ENCODE assay signal across 9 cellular contexts in the genomic region with DNA sequence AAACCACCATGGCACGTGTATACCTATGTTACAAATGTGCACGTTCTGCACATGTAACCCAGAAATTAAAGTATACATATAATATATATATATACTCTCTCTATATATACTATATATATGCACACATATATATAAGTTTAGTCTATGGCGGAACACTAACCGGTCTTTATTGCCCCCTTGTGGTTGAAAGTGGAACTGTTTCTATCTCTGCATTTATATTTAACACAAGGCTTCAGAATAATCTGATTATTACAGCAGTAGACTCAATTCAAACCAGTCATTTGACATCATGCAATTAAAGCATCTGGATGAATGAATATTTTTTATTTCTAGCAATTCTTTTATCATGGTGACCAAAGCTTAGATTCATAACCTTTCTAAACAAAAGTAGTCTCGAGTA. TPM values are rescaled to one million over a fixed set of nuclear protein-coding genes. Genes with fewer than 3 reads are reported as not detected.
A peak's percentile ranks its signal among the peaks of the same experiment; 100 is the strongest.
DNase-seq lines count a peak whose midpoint lies in the region; ATAC-seq and TF ChIP-seq lines count a peak whose summit lies in the region.
"Had no signal": no experiment of that assay in that cellular context is flagged by ENCODE, and none has a peak within 500 bp of the region (broad histone marks: within the 10 kb centered on the region; RNA-seq: fewer than 3 reads in every experiment).

No MANE protein-coding gene starts in this region.

- POLR2A ChIA-PET in activated CD4-positive, alpha-beta memory T cell treated with anti-CD3 and anti-CD28 coated beads, Interleukin-2, amount 10 ng/mL, durations not matched to agents 7 days and 5 days (lab: Charles Lee): no interaction called here

- H3K36me3 Mint-ChIP-seq in activated CD4-positive, alpha-beta memory T cell treated with anti-CD3 and anti-CD28 coated beads, Interleukin-2, amount 10 ng/mL, durations not matched to agents 7 days and 5 days (ENCODE audit: low read depth): no peaks in the 10 kb centered on the region

- TF ChIP-seq CTCF in WI38 (IDR thresholded peaks at IDR 0.05; ENCODE audit: low read depth, low read length) (peak; percentile 29; the same call in 1 of the 2 replicates), testis (IDR thresholded peaks at IDR 0.05) (peak; percentile 28 to 93 (median 68))

- H3K27me3 Mint-ChIP-seq in activated CD4-positive, alpha-beta memory T cell treated with anti-CD3 and anti-CD28 coated beads, Interleukin-2, amount 10 ng/mL, durations not matched to agents 7 days and 5 days: peaks cover 9% of the 10 kb centered on the region

- peaks cover 4% of the 10 kb centered on the region for H3K4me1 Mint-ChIP-seq in activated CD4-positive, alpha-beta memory T cell treated with anti-CD3 and anti-CD28 coated beads, Interleukin-2, amount 10 ng/mL, durations not matched to agents 7 days and 5 days

- H3K9me3 Mint-ChIP-seq in activated CD4-positive, alpha-beta memory T cell treated with anti-CD3 and anti-CD28 coated beads, Interleukin-2, amount 10 ng/mL, durations not matched to agents 7 days and 5 days: no peaks in the 10 kb centered on the region
- H3K9me3 Mint-ChIP-seq: T-helper 1 cell treated with Interleukin-12 subunit alpha and Interleukin-12 subunit beta and Interleukin-4 antibody, amounts not matched to agents 30 μg/mL and 1 μg/mL, for 36 hours had no signal

- no peaks in the 10 kb centered on the region for H3K27me3 ChIP-seq in testis

- no peak overlapping the region for H3K4me3 Mint-ChIP-seq in activated CD4-positive, alpha-beta memory T cell treated with anti-CD3 and anti-CD28 coated beads, Interleukin-2, amount 10 ng/mL, durations not matched to agents 7 days and 5 days
- H3K4me3 Mint-ChIP-seq: T-helper 1 cell treated with Interleukin-12 subunit alpha and Interleukin-12 subunit beta and Interleukin-4 antibody, amounts not matched to agents 30 μg/mL and 1 μg/mL, for 36 hours had no signal

- H3K36me3 ChIP-seq in testis (ENCODE audit: low read depth, missing control alignments): no peaks in the 10 kb centered on the region

- CTCF ChIA-PET in activated CD4-positive, alpha-beta memory T cell treated with anti-CD3 and anti-CD28 coated beads, Interleukin-2, amount 10 ng/mL, durations not matched to agents 7 days and 5 days (lab: Charles Lee): interaction anchor here (1.5 kb wide), 1 partner anchor 14 kb away, joined by 3 read pairs; the partner anchor contains the start of gene RAB9B

- H3K27ac Mint-ChIP-seq in activated CD4-positive, alpha-beta memory T cell treated with anti-CD3 and anti-CD28 coated beads, Interleukin-2, amount 10 ng/mL, durations not matched to agents 7 days and 5 days: no peak overlapping the region
- H3K27ac Mint-ChIP-seq: T-helper 1 cell treated with Interleukin-12 subunit alpha and Interleukin-12 subunit beta and Interleukin-4 antibody, amounts not matched to agents 30 μg/mL and 1 μg/mL, for 36 hours had no signal

- H3K9me3 ChIP-seq in testis: no peaks in the 10 kb centered on the region

- H3K4me3 ChIP-seq in WI38 (ENCODE audit: low read depth, low read length): no peak overlapping the region
- no peak overlapping the region for H3K4me3 ChIP-seq in testis

- TF ChIP-seq POLR2A in testis (IDR thresholded peaks at IDR 0.05): no peak

- peak; percentile 69 for ATAC-seq in GM18907 (IDR thresholded peaks at IDR 0.05; ENCODE audit: unreplicated experiment)

- H3K27ac ChIP-seq in testis: no peak overlapping the region

- intact Hi-C loops in testis (cut with DNase I; ENCODE audit: low total_unique reads): no loop called here

- no peaks in the 10 kb centered on the region for H3K4me1 ChIP-seq in testis

- peak; percentile 19 for DNase-seq in COLO829 (ENCODE audit: low spot score)
- DNase-seq in NCI-H1694 treated with DMSO at 0.1 percent for 48 hours (lab: John Stamatoyannopoulos, UW): peak; percentile 53
- peak; percentile 13 for DNase-seq in iPS-NIHi11 (ENCODE audit: low spot score)
- no peak for DNase-seq in testis
- no peak for DNase-seq in activated CD8-positive, alpha-beta memory T cell treated with anti-CD3 and anti-CD28 coated beads for 24 hours
- no peak for DNase-seq in activated CD4-positive, alpha-beta memory T cell treated with anti-CD3 and anti-CD28 coated beads, Interleukin-2, amount 10 ng/mL, durations not matched to agents 7 days and 5 days

- WGBS in testis, 2 donors: 25 to 27% methylated on average over 5 of the region's 5 CpGs

RNA-seq across cellular contexts. Expression of gene RAB9B, which starts 14.6 kb away (rescaled TPM):
- 1 to 10 TPM; 2.6 to 3.0 TPM for total RNA-seq in testis
- polyA plus RNA-seq in testis (ENCODE audit: insufficient read depth, low read depth, low replicate concordance): 3.8 TPM
- under 1 TPM; 0.35 to 0.45 TPM for total RNA-seq in activated CD4-positive, alpha-beta memory T cell treated with anti-CD3 and anti-CD28 coated beads, Interleukin-2, amount 10 ng/mL, durations not matched to agents 7 days and 5 days

RNA-seq across cellular contexts. Expression of gene PLP1, which starts 40.9 kb away (rescaled TPM):
- total RNA-seq in testis: 100 to 1,000 TPM; 111 to 119 TPM
- polyA plus RNA-seq in testis (ENCODE audit: insufficient read depth, low read depth, low replicate concordance): 79.7 TPM
- total RNA-seq in activated CD4-positive, alpha-beta memory T cell treated with anti-CD3 and anti-CD28 coated beads, Interleukin-2, amount 10 ng/mL, durations not matched to agents 7 days and 5 days: not detected

Comparison
In these comparisons a context has a peak if more than half of its experiments do, and no peak if none do; other contexts are left out.
1. DNase-seq: peak in COLO829 (single experiment), NCI-H1694 treated with DMSO at 0.1 percent for 48 hours (single experiment) and iPS-NIHi11 (single experiment); none in testis (single experiment), activated CD8-positive, alpha-beta memory T cell treated with anti-CD3 and anti-CD28 coated beads for 24 hours (single experiment) and activated CD4-positive, alpha-beta memory T cell treated with anti-CD3 and anti-CD28 coated beads, Interleukin-2, amount 10 ng/mL, durations not matched to agents 7 days and 5 days (single experiment).
2. RNA of gene PLP1, which starts 40.9 kb away (total RNA-seq): 111 to 119 TPM in testis; not detected in activated CD4-positive, alpha-beta memory T cell treated with anti-CD3 and anti-CD28 coated beads, Interleukin-2, amount 10 ng/mL, durations not matched to agents 7 days and 5 days; every median in the first group is over 10 times any median in the second.